ENCODE assay signal across 9 cellular contexts in the genomic region with DNA sequence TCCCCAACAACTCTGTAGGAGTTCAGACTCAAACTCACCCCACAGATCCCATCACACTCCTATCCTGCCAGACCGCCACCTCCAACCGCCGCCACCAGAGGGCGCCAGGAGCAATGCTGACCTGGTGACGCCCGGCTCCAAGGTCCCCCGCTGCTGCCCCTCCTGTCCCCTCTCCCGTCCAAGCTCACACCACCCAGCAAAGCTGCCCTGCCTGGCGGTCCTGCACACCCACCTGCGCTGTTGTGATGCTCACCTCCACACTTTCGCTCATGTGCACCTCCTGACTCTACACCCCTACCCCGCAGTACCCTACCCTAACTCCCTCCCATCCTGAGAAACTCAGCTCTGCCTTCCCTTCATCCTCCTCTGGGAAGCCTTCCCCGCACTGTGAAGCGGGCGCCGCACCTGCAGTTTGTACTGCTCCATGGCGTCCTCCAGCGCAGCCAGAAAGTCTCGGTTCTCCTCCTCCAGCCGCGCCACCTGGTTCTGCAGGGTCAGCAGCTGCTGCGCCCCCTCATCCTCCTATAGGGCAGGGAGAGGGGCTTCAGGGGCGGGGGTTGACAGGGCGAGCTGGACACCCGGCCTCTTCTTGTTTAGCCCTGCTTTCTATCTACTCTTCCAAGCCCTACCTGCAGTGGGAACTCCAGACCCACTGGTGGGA. TPM values are rescaled to one million over a fixed set of nuclear protein-coding genes. Genes with fewer than 3 reads are reported as not detected.
DNase-seq lines count a peak whose midpoint lies in the region; ATAC-seq lines count a peak whose summit lies in the region.
"Had no signal": no experiment of that assay in that cellular context is flagged by ENCODE, and none has a peak within 500 bp of the region (broad histone marks: within the 10 kb centered on the region; RNA-seq: fewer than 3 reads in every experiment).

No MANE protein-coding gene starts in this region.

- no peaks in the 10 kb centered on the region for H3K36me3 Mint-ChIP-seq in activated CD4-positive, alpha-beta memory T cell treated with anti-CD3 and anti-CD28 coated beads, Interleukin-2, amount 10 ng/mL, durations not matched to agents 7 days and 5 days (ENCODE audit: low read depth)

- peak; percentile 43 for DNase-seq in NK-92 treated with Interleukin-12 subunit alpha and Interleukin-12 subunit beta, amount 100 ng/mL, for 24 hours (lab: John Stamatoyannopoulos, UW)
- DNase-seq in NK-92 (lab: John Stamatoyannopoulos, UW; ENCODE audit: unreplicated experiment) (no peak), NCI-H460 (ENCODE audit: extremely low read depth, low read depth) (peak; percentile 54), medulla oblongata (ENCODE audit: extremely low spot score) (peak; percentile 36)
- DNase-seq in activated CD4-positive, alpha-beta memory T cell treated with anti-CD3 and anti-CD28 coated beads, Interleukin-2, amount 10 ng/mL, durations not matched to agents 7 days and 5 days: peak; percentile 70
- peak; percentile 24 for DNase-seq in effector CD8-positive, alpha-beta T cell (lab: John Stamatoyannopoulos, UW)
- DNase-seq in stimulated activated CD8-positive, alpha-beta memory T cell treated with anti-CD3 and anti-CD28 coated beads, Interleukin-4, amount 100 ng/mL, for 24 hours (ENCODE audit: low read depth): peak; percentile 58

- peaks cover 4% of the 10 kb centered on the region for H3K27me3 Mint-ChIP-seq in activated CD4-positive, alpha-beta memory T cell treated with anti-CD3 and anti-CD28 coated beads, Interleukin-2, amount 10 ng/mL, durations not matched to agents 7 days and 5 days

- H3K27ac Mint-ChIP-seq in activated CD4-positive, alpha-beta memory T cell treated with anti-CD3 and anti-CD28 coated beads, Interleukin-2, amount 10 ng/mL, durations not matched to agents 7 days and 5 days: no peak overlapping the region

- CTCF ChIA-PET in activated CD4-positive, alpha-beta memory T cell treated with anti-CD3 and anti-CD28 coated beads, Interleukin-2, amount 10 ng/mL, durations not matched to agents 7 days and 5 days (lab: Charles Lee): interaction anchor here (0.6 to 1.1 kb wide), 4 partner anchors 11 to 526 kb away, joined by 3 to 9 read pairs (median 3); no protein-coding TSS in a partner anchor

- POLR2A ChIA-PET in activated CD4-positive, alpha-beta memory T cell treated with anti-CD3 and anti-CD28 coated beads, Interleukin-2, amount 10 ng/mL, durations not matched to agents 7 days and 5 days (lab: Charles Lee): no interaction called here

- no peak overlapping the region for H3K4me3 Mint-ChIP-seq in activated CD4-positive, alpha-beta memory T cell treated with anti-CD3 and anti-CD28 coated beads, Interleukin-2, amount 10 ng/mL, durations not matched to agents 7 days and 5 days

- H3K9me3 Mint-ChIP-seq in activated CD4-positive, alpha-beta memory T cell treated with anti-CD3 and anti-CD28 coated beads, Interleukin-2, amount 10 ng/mL, durations not matched to agents 7 days and 5 days: no peaks in the 10 kb centered on the region

- H3K4me1 Mint-ChIP-seq in activated CD4-positive, alpha-beta memory T cell treated with anti-CD3 and anti-CD28 coated beads, Interleukin-2, amount 10 ng/mL, durations not matched to agents 7 days and 5 days: no peaks in the 10 kb centered on the region

- ATAC-seq in HG03196 (IDR thresholded peaks at IDR 0.05; ENCODE audit: unreplicated experiment): no peak

RNA-seq across cellular contexts. Expression of a gene that starts 7.9 kb away (rescaled TPM):
- total RNA-seq in NCI-H460 (2014; rRNA removed; shearing (Covaris generic)): 1.9 and 2.6 TPM in 2 replicates
- 2.0 and 4.5 TPM in 2 replicates for polyA plus RNA-seq in NCI-H460 (2014; cell fraction: nucleus; rRNA removed)
- total RNA-seq in activated CD4-positive, alpha-beta memory T cell treated with anti-CD3 and anti-CD28 coated beads, Interleukin-2, amount 10 ng/mL, durations not matched to agents 7 days and 5 days: under 1 TPM; 0.13 to 0.15 TPM

RNA-seq across cellular contexts. Expression of a gene that starts 31.8 kb away (rescaled TPM):
- total RNA-seq in NCI-H460 (2014; rRNA removed; shearing (Covaris generic)): 0.40 and 0.52 TPM in 2 replicates
- polyA plus RNA-seq in NCI-H460 (2014; cell fraction: nucleus; rRNA removed): 0.23 and 0.47 TPM in 2 replicates
- total RNA-seq in activated CD4-positive, alpha-beta memory T cell treated with anti-CD3 and anti-CD28 coated beads, Interleukin-2, amount 10 ng/mL, durations not matched to agents 7 days and 5 days: under 1 TPM; 0.08 to 0.15 TPM

RNA-seq across cellular contexts. Expression of a gene that starts 43.2 kb away (rescaled TPM):
- total RNA-seq in NCI-H460 (2014; rRNA removed; shearing (Covaris generic)): 8.0 and 8.4 TPM in 2 replicates
- 4.4 and 5.1 TPM in 2 replicates for polyA plus RNA-seq in NCI-H460 (2014; cell fraction: nucleus; rRNA removed)
- total RNA-seq in activated CD4-positive, alpha-beta memory T cell treated with anti-CD3 and anti-CD28 coated beads, Interleukin-2, amount 10 ng/mL, durations not matched to agents 7 days and 5 days: 1 to 10 TPM; 2.4 to 2.8 TPM

RNA-seq across cellular contexts. Expression of a gene that starts 43.3 kb away (rescaled TPM):
- total RNA-seq in NCI-H460 (2014; rRNA removed; shearing (Covaris generic)): 0.17 and 0.30 TPM in 2 replicates
- polyA plus RNA-seq in NCI-H460 (2014; cell fraction: nucleus; rRNA removed): not detected in 2 replicates
- total RNA-seq in activated CD4-positive, alpha-beta memory T cell treated with anti-CD3 and anti-CD28 coated beads, Interleukin-2, amount 10 ng/mL, durations not matched to agents 7 days and 5 days: not detected
- total RNA-seq: mononuclear cell had no signal
